Comparison of ENCODE assay signal across 8 cellular contexts in the genomic region with DNA sequence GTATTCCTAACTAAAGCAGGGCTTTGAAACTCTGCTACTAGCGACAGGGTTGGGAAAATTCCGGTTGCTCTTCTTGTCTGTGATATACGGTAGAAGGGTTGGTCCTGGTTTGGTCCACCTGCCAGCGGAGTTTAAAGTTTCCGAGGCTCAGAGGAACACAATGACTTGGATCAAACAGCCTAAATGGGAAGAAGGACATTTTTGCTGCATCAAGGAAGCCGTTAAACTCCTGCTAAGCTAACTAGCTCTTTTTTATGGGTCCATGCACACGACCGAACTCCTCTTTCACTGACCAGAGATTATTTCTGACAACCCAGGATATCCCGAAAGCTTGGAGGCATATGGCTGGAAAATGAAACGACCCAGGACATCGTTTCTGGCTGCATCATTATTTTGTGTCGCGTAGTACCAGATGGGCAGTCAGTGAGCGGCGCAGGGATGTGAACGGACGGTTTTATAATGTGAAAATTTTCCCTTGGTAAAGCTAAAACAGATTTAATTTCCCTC. TPM values are rescaled to one million over a fixed set of nuclear protein-coding genes. Genes with fewer than 3 reads are reported as not detected.
DNase-seq lines count a peak whose midpoint lies in the region; ATAC-seq and TF ChIP-seq lines count a peak whose summit lies in the region.

A gene with protein sequence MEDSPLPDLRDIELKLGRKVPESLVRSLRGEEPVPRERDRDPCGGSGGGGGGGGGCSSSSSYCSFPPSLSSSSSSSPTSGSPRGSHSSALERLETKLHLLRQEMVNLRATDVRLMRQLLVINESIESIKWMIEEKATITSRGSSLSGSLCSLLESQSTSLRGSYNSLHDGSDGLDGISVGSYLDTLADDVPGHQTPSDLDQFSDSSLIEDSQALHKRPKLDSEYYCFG (plus strand): TSS at position 160 of the 507 bp plus-strand sequence. CDS start 696 bp downstream, outside the sequence.

- H3K9me3 ChIP-seq in RWPE2 (ENCODE audit: severe bottlenecking) (no peaks in the 10 kb centered on the region), upper lobe of left lung (no peaks in the 10 kb centered on the region)

- TF ChIP-seq CTCF in HFFc6 (IDR thresholded peaks at IDR 0.05) (no peak), RWPE2 (IDR thresholded peaks at IDR 0.05; ENCODE audit: poor library complexity, severe bottlenecking) (no peak), epithelial cell of esophagus (IDR thresholded peaks at IDR 0.05; ENCODE audit: insufficient read depth, low read depth, low read length, missing control alignments) (no peak), upper lobe of left lung (IDR thresholded peaks at IDR 0.05) (no peak)

- ATAC-seq in RWPE2 (ENCODE audit: low read depth) (peak; percentile 66), upper lobe of left lung (ENCODE audit: low FRiP score in 2 of 2) (peak; percentile 76 to 82), HG03442 (IDR thresholded peaks at IDR 0.05; ENCODE audit: unreplicated experiment) (no peak)

- TF ChIP-seq EP300 in upper lobe of left lung (IDR thresholded peaks at IDR 0.05), result no peak

- peak within 1 kb of the TSS; percentile 25 for H3K27ac ChIP-seq in RWPE2 (ENCODE audit: poor library complexity, severe bottlenecking)
- H3K27ac ChIP-seq in upper lobe of left lung, result peak within 1 kb of the TSS; percentile 89 to 94 (median 92)

- H3K27me3 ChIP-seq in RWPE2 (ENCODE audit: insufficient read depth, poor library complexity, severe bottlenecking) (no peaks in the 10 kb centered on the region), upper lobe of left lung (no peaks in the 10 kb centered on the region)

- H3K36me3 Mint-ChIP-seq in HFFc6 (ENCODE audit: low read depth), result no peaks in the 10 kb centered on the region

- peaks cover 4% of the 10 kb centered on the region for H3K27me3 Mint-ChIP-seq in HFFc6 (ENCODE audit: insufficient read depth)

- DNase-seq in AG08395 (ENCODE audit: low spot score), result peak; percentile 64
- DNase-seq in HFFc6, result peak; percentile 47
- DNase-seq in RWPE2 (ENCODE audit: low spot score), result no peak
- DNase-seq in epithelial cell of esophagus (ENCODE audit: low read depth), result peak; percentile 91
- no peak for DNase-seq in mesenteric fat pad (ENCODE audit: low spot score)
- peak in 1 of 2 donors; percentile 61 for DNase-seq in upper lobe of left lung
- no peak for DNase-seq in GM19240 (ENCODE audit: insufficient read length, low spot score)

- peak within 1 kb of the TSS; percentile 63 for H3K4me3 ChIP-seq in RWPE2 (ENCODE audit: severe bottlenecking)
- peak within 1 kb of the TSS; percentile 88 for H3K4me3 ChIP-seq in epithelial cell of esophagus (ENCODE audit: low read length)
- H3K4me3 ChIP-seq in upper lobe of left lung, result peak within 1 kb of the TSS; percentile 63 to 85 (median 64)

- TF ChIP-seq POLR2A in upper lobe of left lung (IDR thresholded peaks at IDR 0.05), result peak in 2 of 4 donors; percentile 64 to 79

- H3K4me1 Mint-ChIP-seq in HFFc6 (ENCODE audit: low read depth), result peaks cover 21% of the 10 kb centered on the region

- H3K27ac Mint-ChIP-seq in HFFc6, result peak within 1 kb of the TSS; percentile 79

- WGBS in upper lobe of left lung, 2 donors, result 1 to 3% methylated on average over 17 of the region's 17 CpGs

- peaks cover 15% of the 10 kb centered on the region for H3K4me1 ChIP-seq in RWPE2 (ENCODE audit: insufficient read depth, poor library complexity, severe bottlenecking)
- peaks cover 0 to 9% (median 5%) of the 10 kb centered on the region in 4 donors for H3K4me1 ChIP-seq in upper lobe of left lung

- H3K4me3 Mint-ChIP-seq in HFFc6, result peak within 1 kb of the TSS; percentile 93

- 0 out of 2 replicates have a peak, but pooled peaks cover 7% of the 10 kb centered on the region for H3K36me3 ChIP-seq in RWPE2 (ENCODE audit: low read depth)
- no peaks in the 10 kb centered on the region for H3K36me3 ChIP-seq in upper lobe of left lung

- H3K9me3 Mint-ChIP-seq in HFFc6, result no peaks in the 10 kb centered on the region

RNA-seq across cellular contexts. Expression of the gene that starts here (rescaled TPM):
- 1 to 10 TPM; 1.1 to 1.7 (median 1.3) TPM for total RNA-seq in HFFc6 (2021; fragmentation: NEBNext Ultra II Directional; extraction: Animal tissue kit (Norgen Biotek cat#: 25700))
- total RNA-seq in mesenteric fat pad, result 21.7 TPM
- 10 to 100 TPM; 25.4 to 59.7 (median 33.6) TPM for total RNA-seq in upper lobe of left lung

Comparison
In these comparisons a context has a peak if more than half of its experiments do, and no peak if none do; other contexts are left out.
1. DNase-seq: peak in AG08395 (single experiment), HFFc6 (single experiment) and epithelial cell of esophagus (single experiment); none in RWPE2 (single experiment), mesenteric fat pad (single experiment) and GM19240 (single experiment).
2. Peak in every context shown above with its lines, with median percentiles within 50 percentile points of each other: H3K4me3 ChIP-seq.